22 cellular contexts compared by ENCODE assay signal in genomic region chr10:91702586-91703088, GRCh38.
"Had no signal": no experiment of that assay in that cellular context is flagged by ENCODE, and none has a peak within 500 bp of the region (broad histone marks: within the 10 kb centered on the region; RNA-seq: fewer than 3 reads in every experiment).

No MANE protein-coding gene starts in this region.

- H3K27ac Mint-ChIP-seq: endodermal cell; memory B cell; mesothelial cell of epicardium; natural killer cell treated with Interleukin-12 subunit alpha and Interleukin-12 subunit beta and Interleukin-15 and Interleukin-18, amount 100 ng/mL, for 72 hours; progenitor cell of endocrine pancreas; stimulated activated naive CD8-positive, alpha-beta T cell treated with anti-CD3 and anti-CD28 coated beads, Interleukin-15, amount 100 ng/mL, for 72 hours had no signal

- H3K4me1 Mint-ChIP-seq: memory B cell; mesothelial cell of epicardium; naive B cell; stimulated activated naive CD8-positive, alpha-beta T cell treated with anti-CD3 and anti-CD28 coated beads, Interleukin-15, amount 100 ng/mL, for 72 hours had no signal

- H3K36me3 Mint-ChIP-seq: memory B cell; mesothelial cell of epicardium; naive B cell; natural killer cell treated with Interleukin-12 subunit alpha and Interleukin-12 subunit beta and Interleukin-15 and Interleukin-18, amount 100 ng/mL, for 72 hours had no signal

- H3K9me3 Mint-ChIP-seq: endodermal cell; memory B cell; mesothelial cell of epicardium; naive B cell; natural killer cell treated with Interleukin-12 subunit alpha and Interleukin-12 subunit beta and Interleukin-15 and Interleukin-18, amount 100 ng/mL, for 72 hours; stimulated activated naive CD8-positive, alpha-beta T cell treated with anti-CD3 and anti-CD28 coated beads, Interleukin-15, amount 100 ng/mL, for 72 hours had no signal

- H3K4me3 Mint-ChIP-seq: endodermal cell; memory B cell; mesothelial cell of epicardium; naive B cell; natural killer cell treated with Interleukin-12 subunit alpha and Interleukin-12 subunit beta and Interleukin-15 and Interleukin-18, amount 100 ng/mL, for 72 hours; neural crest cell; stimulated activated naive CD8-positive, alpha-beta T cell treated with anti-CD3 and anti-CD28 coated beads, Interleukin-15, amount 100 ng/mL, for 72 hours had no signal

- DNase-seq: effector CD8-positive, alpha-beta T cell; endodermal cell; foreskin fibroblast; gastrocnemius medialis; head of caudate nucleus; mucosa of descending colon; naive B cell; stimulated activated CD4-positive, alpha-beta T cell treated with anti-CD3 and anti-CD28 coated beads, Interleukin-12 subunit alpha, Interleukin-12 subunit beta, amount 100 ng/mL, for 4 hours; stimulated activated CD4-positive, alpha-beta T cell treated with anti-CD3 and anti-CD28 coated beads, Interleukin-1b, Interleukin-23, amount 100 ng/mL, for 48 hours; stimulated activated CD4-positive, alpha-beta T cell treated with anti-CD3 and anti-CD28 coated beads, Interleukin-4, amount 100 ng/mL, for 1 hour; stimulated activated CD8-positive, alpha-beta memory T cell treated with anti-CD3 and anti-CD28 coated beads, Interleukin-4, amount 100 ng/mL, for 48 hours; stimulated activated naive CD4-positive, alpha-beta T cell; stimulated activated naive CD8-positive, alpha-beta T cell treated with anti-CD3 and anti-CD28 coated beads, Interleukin-15, amount 100 ng/mL, for 72 hours; transverse colon had no signal

- ATAC-seq: esophagus mucosa; gastrocnemius medialis; left lobe of liver; mucosa of descending colon; natural killer cell treated with Interleukin-12 subunit alpha and Interleukin-12 subunit beta and Interleukin-15 and Interleukin-18, amount 100 ng/mL, for 72 hours; sciatic nerve; stimulated activated naive CD8-positive, alpha-beta T cell treated with anti-CD3 and anti-CD28 coated beads, Interleukin-15, amount 100 ng/mL, for 72 hours had no signal
